ENCODE assay signal across 1 cellular context in the genomic region with DNA sequence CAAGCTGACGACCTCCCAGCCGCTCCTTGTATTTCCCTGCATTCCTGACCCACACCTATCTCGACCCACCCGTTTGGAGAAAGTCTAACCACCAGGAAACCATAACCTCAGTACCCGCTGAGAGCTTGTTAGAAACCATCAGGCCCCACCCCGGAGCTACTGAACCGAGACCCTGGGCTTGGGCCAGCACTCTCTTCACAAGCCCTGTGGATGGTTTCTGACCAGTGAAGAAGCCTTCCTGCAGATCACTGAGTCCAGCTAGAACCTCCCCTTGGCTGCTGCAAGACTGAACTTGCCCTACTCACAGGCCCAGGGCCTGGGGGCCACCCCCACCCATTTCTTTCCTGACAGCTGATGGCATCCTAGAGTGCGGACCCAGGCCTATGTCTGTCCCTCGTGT.
TF ChIP-seq lines count a peak whose summit lies in the region.

No MANE protein-coding gene starts in this region.

TF ChIP-seq in K562, 482 proteins besides CTCF, POLR2A, EP300 and RAD21:
- TF ChIP-seq FOXM1 (IDR thresholded peaks at IDR 0.05; ENCODE audit: low read depth) (no peak), FOXM1 (CRISPR knock-in tag; IDR thresholded peaks at IDR 0.05; ENCODE audit: low read depth) (no peak), ZNF174 (CRISPR knock-in tag; IDR thresholded peaks at IDR 0.05) (no peak), POLR2G (IDR thresholded peaks at IDR 0.05; ENCODE audit: low read depth, low read length) (0 out of 2 replicates have a peak, but pooled peaks have one; percentile 12)
